Comparison of ENCODE assay signal across 10 cellular contexts in genomic region chr11:102112654-102112926, GRCh38. TPM values are rescaled to one million over a fixed set of nuclear protein-coding genes. Genes with fewer than 3 reads are reported as not detected.
A peak's percentile ranks its signal among the peaks of the same experiment; 100 is the strongest.
DNase-seq lines count a peak whose midpoint lies in the region; ATAC-seq, FAIRE-seq and TF ChIP-seq lines count a peak whose summit lies in the region.
"Had no signal": no experiment of that assay in that cellular context is flagged by ENCODE, and none has a peak within 500 bp of the region (broad histone marks: within the 10 kb centered on the region; RNA-seq: fewer than 3 reads in every experiment).

No MANE protein-coding gene starts in this region.

- H3K27me3 Mint-ChIP-seq in natural killer cell treated with Interleukin-12 subunit alpha and Interleukin-12 subunit beta and Interleukin-15 and Interleukin-18, amount 100 ng/mL, for 72 hours: peaks cover 24 to 58% of the 10 kb centered on the region in 2 donors

- H2AFZ ChIP-seq in endothelial cell of umbilical vein (ENCODE audit: low read depth, low read length): no peak overlapping the region

- H3K9me3 ChIP-seq in heart right ventricle (no peaks in the 10 kb centered on the region), endothelial cell of umbilical vein (replicated peaks; ENCODE audit: control insufficient read depth, insufficient read depth, low read length) (no peaks in the 10 kb centered on the region), mucosa of descending colon (no peaks in the 10 kb centered on the region)

- peak overlapping the region; percentile 39 for H3K4me3 Mint-ChIP-seq in natural killer cell treated with Interleukin-12 subunit alpha and Interleukin-12 subunit beta and Interleukin-15 and Interleukin-18, amount 100 ng/mL, for 72 hours

- H3K27ac ChIP-seq in heart right ventricle (peak overlapping the region in 9 of 10 donors; percentile 95 to 99 (median 98)), endothelial cell of umbilical vein (ENCODE audit: insufficient read depth, low read depth, low read length) (no peak overlapping the region)

- no peak for TF ChIP-seq POLR2A in endothelial cell of umbilical vein (IDR thresholded peaks at IDR 0.05; ENCODE audit: low read depth, low read length)

- intact Hi-C loops in heart right ventricle (cut with DNase I): loop anchor here in 6 of 10 donors (5.0 to 10.0 kb wide), 7 partner anchors 35 to 155 kb away; no protein-coding TSS in a partner anchor
- intact Hi-C loops in cardiac septum (cut with DNase I): loop anchor here (5.0 kb wide), 3 partner anchors 45 to 235 kb away; partner anchors contain the start of gene BIRC2
- intact Hi-C loops in endothelial cell of umbilical vein (cut with micrococcal nuclease): loop anchor here (1.0 to 10.0 kb wide), 5 partner anchors 60 to 682 kb away; partner anchors contain the start of gene MMP1
- intact Hi-C loops in mucosa of descending colon (cut with DNase I, micrococcal nuclease): no loop called here

- DNase-seq in heart right ventricle (no peak), cardiac septum (ENCODE audit: low spot score) (no peak), endothelial cell of umbilical vein (ENCODE audit: low read depth, low spot score) (no peak), mucosa of descending colon (no peak), occipital lobe (lab: John Stamatoyannopoulos, UW) (no peak), globus pallidus (ENCODE audit: low spot score) (no peak)
- no peak for DNase-seq in natural killer cell treated with Interleukin-12 subunit alpha and Interleukin-12 subunit beta and Interleukin-15 and Interleukin-18, amount 100 ng/mL, for 72 hours (ENCODE audit: low spot score)
- DNase-seq: NCI-H2081 treated with DMSO at 0.1 percent for 48 hours, posterior cingulate gyrus had no signal

- TF ChIP-seq CTCF in heart right ventricle (IDR thresholded peaks at IDR 0.05) (no peak), endothelial cell of umbilical vein (IDR thresholded peaks at IDR 0.05; ENCODE audit: extremely low read depth in 1 of 2, insufficient read depth in 1 of 2, low read depth in 1 of 2, low read length in 2 of 2) (no peak), mucosa of descending colon (IDR thresholded peaks at IDR 0.05) (no peak)

- FAIRE-seq in endothelial cell of umbilical vein (lab: Jason Lieb, UNC): no peak

- H3K4me2 ChIP-seq in endothelial cell of umbilical vein (ENCODE audit: insufficient read depth, low read length): peak overlapping the region; percentile 71

- H3K9me1 ChIP-seq in endothelial cell of umbilical vein (replicated peaks; ENCODE audit: control insufficient read depth, extremely low read depth, insufficient read depth, low read length): no peaks in the 10 kb centered on the region

- peaks cover 23% of the 10 kb centered on the region for H4K20me1 ChIP-seq in endothelial cell of umbilical vein (replicated peaks; ENCODE audit: control insufficient read depth, extremely low read depth, insufficient read depth, low read length)

- H3K4me1 ChIP-seq in heart right ventricle: peaks cover 2 to 63% (median 53%) of the 10 kb centered on the region in 9 donors
- H3K4me1 ChIP-seq in endothelial cell of umbilical vein (ENCODE audit: control insufficient read depth, extremely low read depth, insufficient read depth, low read length): peaks cover 14% of the 10 kb centered on the region
- peaks cover 27% of the 10 kb centered on the region for H3K4me1 ChIP-seq in mucosa of descending colon (ENCODE audit: low read depth)

- 13 to 18% methylated on average over 3 of the region's 3 CpGs for WGBS in heart right ventricle, 2 donors

- CTCF ChIA-PET in endothelial cell of umbilical vein (lab: Charles Lee): no interaction called here

- BruUV-seq in endothelial cell of umbilical vein (replicated peaks; lab: Mats Ljungman, UMichigan): no TSS peak

- H3K27ac Mint-ChIP-seq in natural killer cell treated with Interleukin-12 subunit alpha and Interleukin-12 subunit beta and Interleukin-15 and Interleukin-18, amount 100 ng/mL, for 72 hours: no peak overlapping the region

- H3K9ac ChIP-seq in endothelial cell of umbilical vein (replicated peaks; ENCODE audit: extremely low read depth, insufficient read depth, low read length): peak overlapping the region; percentile 53

- H3K36me3 ChIP-seq in heart right ventricle (peaks cover 0 to 24% (median 0%) of the 10 kb centered on the region in 9 donors), endothelial cell of umbilical vein (ENCODE audit: control insufficient read depth in 2 of 2, extremely low read depth in 1 of 2, insufficient read depth in 2 of 2, low read length in 2 of 2) (peaks cover 3 to 4% of the 10 kb centered on the region in 2 experiments), mucosa of descending colon (ENCODE audit: low read depth) (no peaks in the 10 kb centered on the region)

- H3K36me3 Mint-ChIP-seq in natural killer cell treated with Interleukin-12 subunit alpha and Interleukin-12 subunit beta and Interleukin-15 and Interleukin-18, amount 100 ng/mL, for 72 hours: peaks cover 6% of the 10 kb centered on the region

- ATAC-seq in heart right ventricle (no peak), mucosa of descending colon (no peak), GM18870 (IDR thresholded peaks at IDR 0.05; ENCODE audit: unreplicated experiment) (no peak)
- no peak for ATAC-seq in natural killer cell treated with Interleukin-12 subunit alpha and Interleukin-12 subunit beta and Interleukin-15 and Interleukin-18, amount 100 ng/mL, for 72 hours

- H3K4me1 Mint-ChIP-seq in natural killer cell treated with Interleukin-12 subunit alpha and Interleukin-12 subunit beta and Interleukin-15 and Interleukin-18, amount 100 ng/mL, for 72 hours (ENCODE audit: low read depth in 2 of 2): peaks cover 6 to 7% of the 10 kb centered on the region in 2 donors

- H3K79me2 ChIP-seq in endothelial cell of umbilical vein (ENCODE audit: control insufficient read depth, insufficient read depth, low read length): peaks cover 6% of the 10 kb centered on the region

- H3K4me3 ChIP-seq in heart right ventricle: peak overlapping the region in 9 of 10 donors; percentile 74 to 98 (median 89)
- peak overlapping the region in 2 of 3 experiments; percentile 56 to 99 for H3K4me3 ChIP-seq in endothelial cell of umbilical vein (replicated peaks in 1 of 3; ENCODE audit: insufficient read depth in 1 of 3, low read depth in 1 of 3, low read length in 3 of 3)
- no peak overlapping the region for H3K4me3 ChIP-seq in mucosa of descending colon

- H3K27me3 ChIP-seq in heart right ventricle: peaks cover 0 to 86% (median 0%) of the 10 kb centered on the region in 7 donors
- H3K27me3 ChIP-seq in endothelial cell of umbilical vein (ENCODE audit: control insufficient read depth in 2 of 2, insufficient read depth in 2 of 2, low read length in 2 of 2): peaks cover 4 to 29% of the 10 kb centered on the region in 2 experiments

- POLR2A ChIA-PET in endothelial cell of umbilical vein (lab: Charles Lee): no interaction called here

- H3K9me3 Mint-ChIP-seq in natural killer cell treated with Interleukin-12 subunit alpha and Interleukin-12 subunit beta and Interleukin-15 and Interleukin-18, amount 100 ng/mL, for 72 hours: no peaks in the 10 kb centered on the region

- dilution Hi-C loops in endothelial cell of umbilical vein (cut with MboI; ENCODE audit: extremely low pct_ligation_motif_present, low sequenced_read_pairs): no loop called here

TF ChIP-seq in endothelial cell of umbilical vein, 7 proteins besides CTCF, POLR2A, EP300 and RAD21:
- TF ChIP-seq GATA2 (IDR thresholded peaks at IDR 0.05; ENCODE audit: insufficient read depth, insufficient read length, low read depth, low read length) (no peak), POLR2AphosphoS5 (IDR thresholded peaks at IDR 0.05; ENCODE audit: insufficient read depth, low read depth, low read length) (no peak), FOS (IDR thresholded peaks at IDR 0.05; ENCODE audit: borderline replicate concordance, insufficient read depth, low read length) (no peak), JUN (IDR thresholded peaks at IDR 0.05; ENCODE audit: borderline replicate concordance, insufficient read depth, insufficient read length, low read depth) (no peak), MYC (IDR thresholded peaks at IDR 0.05; ENCODE audit: low read depth, low read length) (no peak), EZH2 (IDR thresholded peaks at IDR 0.05; ENCODE audit: borderline replicate concordance, low read depth, low read length, severe bottlenecking) (no peak)
- TF ChIP-seq, protein P1, sequence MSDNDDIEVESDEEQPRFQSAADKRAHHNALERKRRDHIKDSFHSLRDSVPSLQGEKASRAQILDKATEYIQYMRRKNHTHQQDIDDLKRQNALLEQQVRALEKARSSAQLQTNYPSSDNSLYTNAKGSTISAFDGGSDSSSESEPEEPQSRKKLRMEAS (IDR thresholded peaks at IDR 0.05; ENCODE audit: insufficient read depth, insufficient read length): no peak

RNA-seq across cellular contexts. Expression of gene YAP1, which starts 2.3 kb away (rescaled TPM):
- total RNA-seq in heart right ventricle: 10 to 100 TPM; 56.5 to 91.3 (median 68.7) TPM
- polyA plus RNA-seq in heart right ventricle: 10 to 100 TPM; 15.7 to 19.8 TPM
- 74.9 TPM for total RNA-seq in cardiac septum
- total RNA-seq in endothelial cell of umbilical vein: 36.5 and 48.9 TPM in 2 replicates
- 32.6 and 34.2 TPM in 2 replicates for polyA plus RNA-seq in endothelial cell of umbilical vein
- 28.6 and 30.4 TPM in 2 replicates for polyA plus RNA-seq in endothelial cell of umbilical vein (2011; cell fraction: cytosol; rRNA removed)
- 28.3 and 37.3 TPM in 2 replicates for polyA plus RNA-seq in endothelial cell of umbilical vein (2011; cell fraction: nucleus; rRNA removed)
- polyA plus RNA-seq in endothelial cell of umbilical vein (2012): 27.5 and 31.0 TPM in 2 replicates
- 107 and 113 TPM in 2 replicates for polyA minus RNA-seq in endothelial cell of umbilical vein
- 94.9 TPM for polyA minus RNA-seq in endothelial cell of umbilical vein (2011; cell fraction: cytosol; rRNA and poly(A)+ RNA removed)
- 62.5 and 65.3 TPM in 2 replicates for polyA minus RNA-seq in endothelial cell of umbilical vein (2011; cell fraction: nucleus; rRNA and poly(A)+ RNA removed)
- total RNA-seq in natural killer cell treated with Interleukin-12 subunit alpha and Interleukin-12 subunit beta and Interleukin-15 and Interleukin-18, amount 100 ng/mL, for 72 hours: under 1 TPM in 1 of 2 donors, not detected in 1; 0.56 TPM
- 100 to 1,000 TPM in 1 of 3 donors, 10 to 100 TPM in 2; 41.3 to 126 (median 52.2) TPM for total RNA-seq in mucosa of descending colon
- total RNA-seq in occipital lobe: 18.7 TPM

Comparison
In these comparisons a context has a peak if more than half of its experiments do, and no peak if none do; other contexts are left out.
1. RNA of gene YAP1, which starts 2.3 kb away (total RNA-seq): 74.9 TPM in cardiac septum (single experiment), 56.5 to 91.3 TPM in heart right ventricle, 41.3 to 126 TPM in mucosa of descending colon, 36.5 to 48.9 TPM in endothelial cell of umbilical vein and 18.7 TPM in occipital lobe (single experiment); 0.56 TPM in natural killer cell treated with Interleukin-12 subunit alpha and Interleukin-12 subunit beta and Interleukin-15 and Interleukin-18, amount 100 ng/mL, for 72 hours; every median in the first group is over 10 times any median in the second.
2. intact Hi-C loops: an anchor here in heart right ventricle (5.0 to 10.0 kb wide), cardiac septum (5.0 kb wide) and endothelial cell of umbilical vein (1.0 to 10.0 kb wide); none called in mucosa of descending colon.